Comparison of ENCODE assay signal across 33 cellular contexts in the genomic region with DNA sequence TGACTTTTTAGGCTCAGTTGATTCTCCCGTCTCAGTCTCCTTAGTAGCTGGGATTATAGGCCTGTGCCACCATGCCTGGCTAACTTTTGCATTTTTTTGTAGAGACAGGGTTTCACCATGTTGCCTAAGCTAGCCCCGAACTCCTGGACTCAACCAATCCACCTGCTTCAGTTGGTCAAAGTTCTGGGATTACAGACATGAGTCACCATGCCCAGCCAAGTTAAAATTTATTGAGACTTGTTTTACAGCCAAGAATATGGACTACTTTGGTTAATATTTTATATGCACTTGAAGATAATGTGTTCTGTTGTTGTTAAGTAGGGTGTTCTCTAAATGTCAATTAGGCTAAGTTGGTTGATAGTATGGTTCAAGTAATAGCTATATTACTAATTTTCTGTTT. TPM values are rescaled to one million over a fixed set of nuclear protein-coding genes. Genes with fewer than 3 reads are reported as not detected.
"Had no signal": no experiment of that assay in that cellular context is flagged by ENCODE, and none has a peak within 500 bp of the region (broad histone marks: within the 10 kb centered on the region; RNA-seq: fewer than 3 reads in every experiment).

No MANE protein-coding gene starts in this region.

- DNase-seq: activated CD4-positive, alpha-beta T cell treated with anti-CD3 and anti-CD28 coated beads for 36 hours; activated CD4-positive, alpha-beta T cell treated with anti-CD3 and anti-CD28 coated beads, Interleukin-2, amount 10 ng/mL, durations not matched to agents 7 days and 5 days; activated CD4-positive, alpha-beta T cell treated with anti-CD3 and anti-CD28 coated beads, Interleukin-2, amount 50 U/mL, for 48 hours; activated CD8-positive, alpha-beta T cell treated with anti-CD3 and anti-CD28 coated beads, Interleukin-2, amount 10 ng/mL, durations not matched to agents 7 days and 5 days; activated gamma-delta T cell treated with Interleukin-2 at 50 U/mL for 16 hours; activated naive CD4-positive, alpha-beta T cell treated with anti-CD3 and anti-CD28 coated beads for 36 hours; activated T-cell treated with anti-CD3 and anti-CD28 coated beads, Interleukin-2, amount 50 U/mL, for 24 hours; adrenal gland; body of pancreas; NCI-H1048; NCI-H1105 treated with DMSO at 0.1 percent for 48 hours; NCI-H1436; NCI-H1694; NCI-H1930; NCI-H2081 treated with DMSO at 0.1 percent for 48 hours; NCI-H345; NCI-H526; NCI-H748 treated with DMSO at 0.1 percent for 48 hours; OCI-M1; SHP77; SJCRH30; T1000 had no signal

- H3K4me1 ChIP-seq: adrenal gland, body of pancreas, breast epithelium, SJCRH30 had no signal

- ATAC-seq: activated CD4-positive, alpha-beta T cell treated with anti-CD3 and anti-CD28 coated beads for 36 hours; activated CD4-positive, CD25-positive, alpha-beta regulatory T cell treated with anti-CD3 and anti-CD28 coated beads, Interleukin-2, amount 50 U/mL, for 24 hours; activated CD8-positive, alpha-beta T cell treated with anti-CD3 and anti-CD28 coated beads, Interleukin-2, amount 10 ng/mL, durations not matched to agents 7 days and 5 days; activated naive CD4-positive, alpha-beta T cell treated with anti-CD3 and anti-CD28 coated beads, Interleukin-2, amount 50 U/mL, for 72 hours; body of pancreas; Panc1 had no signal

- H3K27me3 ChIP-seq: adrenal gland, body of pancreas, breast epithelium, SJCRH30 had no signal

- H3K27ac ChIP-seq: adrenal gland, body of pancreas, breast epithelium, SJCRH30, SK-N-MC had no signal

- H3K36me3 ChIP-seq: adrenal gland, breast epithelium, SJCRH30 had no signal

- H3K4me3 ChIP-seq: adrenal gland, body of pancreas, breast epithelium, SJCRH30, SK-N-MC had no signal

- H3K9me3 ChIP-seq: body of pancreas had no signal

RNA-seq across cellular contexts. Expression of gene CYTL1, which starts 58.7 kb away (rescaled TPM):
- total RNA-seq: activated CD4-positive, alpha-beta T cell treated with anti-CD3 and anti-CD28 coated beads for 36 hours; activated CD4-positive, alpha-beta T cell treated with anti-CD3 and anti-CD28 coated beads, Interleukin-2, amount 10 ng/mL, durations not matched to agents 7 days and 5 days; activated CD8-positive, alpha-beta T cell treated with anti-CD3 and anti-CD28 coated beads, Interleukin-2, amount 10 ng/mL, durations not matched to agents 7 days and 5 days; activated naive CD4-positive, alpha-beta T cell treated with anti-CD3 and anti-CD28 coated beads for 36 hours; activated naive CD4-positive, alpha-beta T cell treated with anti-CD3 and anti-CD28 coated beads, Interleukin-2, amount 50 U/mL, for 72 hours; activated T-helper 2 cell treated with anti-CD3 and anti-CD28 coated beads, Interferon-gamma antibody, Interleukin-2, Interleukin-4, amounts not matched to agents 10 μg/mL and 5 μg/mL and 100 μg/mL, durations not matched to agents 14 hours and 24 hours and 36 hours; cardiac septum; MCF 10A; NCI-H460; T-helper 1 cell treated with Interleukin-12 subunit alpha and Interleukin-12 subunit beta and Interleukin-4 antibody, amounts not matched to agents 30 ng/mL and 1 ng/mL, for 36 hours; T-helper 2 cell treated with Interferon-gamma antibody and Interleukin-4, amounts not matched to agents 100 ng/mL and 5 ng/mL, for 36 hours had no signal
